Comparison of ENCODE assay signal across 23 cellular contexts in the genomic region with DNA sequence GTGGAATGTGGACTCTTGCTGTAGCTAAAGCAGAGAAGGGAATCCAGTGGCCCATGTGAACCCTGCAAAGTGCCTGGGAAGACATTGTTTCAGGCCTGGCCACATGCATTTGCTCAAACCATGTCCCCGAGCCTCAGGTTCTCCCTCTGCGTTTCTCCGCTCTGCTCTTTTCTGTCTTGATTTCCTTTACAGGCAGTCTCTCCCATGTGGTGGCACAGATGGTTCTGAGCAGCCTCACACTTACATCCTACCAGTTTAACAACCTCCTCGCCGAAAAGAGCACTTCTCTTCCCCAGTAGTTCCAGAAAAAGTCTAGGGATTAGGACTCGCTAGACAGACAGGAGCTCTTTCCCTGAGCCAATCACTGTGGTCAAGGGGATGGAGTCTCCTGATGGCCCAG.
"Had no signal": no experiment of that assay in that cellular context is flagged by ENCODE, and none has a peak within 500 bp of the region (broad histone marks: within the 10 kb centered on the region; RNA-seq: fewer than 3 reads in every experiment).

No MANE protein-coding gene starts in this region.

- H3K27ac Mint-ChIP-seq: activated CD4-positive, alpha-beta memory T cell treated with anti-CD3 and anti-CD28 coated beads, Interleukin-2, amount 10 ng/mL, durations not matched to agents 7 days and 5 days; activated CD8-positive, alpha-beta memory T cell treated with anti-CD3 and anti-CD28 coated beads, Interleukin-2, amount 10 ng/mL, durations not matched to agents 7 days and 5 days; activated naive CD4-positive, alpha-beta T cell treated with anti-CD3 and anti-CD28 coated beads, Interleukin-2, amount 10 ng/mL, durations not matched to agents 7 days and 5 days; activated naive CD8-positive, alpha-beta T cell; activated naive CD8-positive, alpha-beta T cell treated with anti-CD3 and anti-CD28 coated beads, Interleukin-2, amount 50 U/mL, for 24 hours had no signal

- H3K36me3 ChIP-seq: ascending aorta, SJCRH30 had no signal

- H3K4me1 ChIP-seq: SJCRH30 had no signal

- H3K36me3 Mint-ChIP-seq: activated CD8-positive, alpha-beta memory T cell treated with anti-CD3 and anti-CD28 coated beads, Interleukin-2, amount 10 ng/mL, durations not matched to agents 7 days and 5 days; activated naive CD4-positive, alpha-beta T cell treated with anti-CD3 and anti-CD28 coated beads, Interleukin-2, amount 10 ng/mL, durations not matched to agents 7 days and 5 days; activated naive CD8-positive, alpha-beta T cell had no signal

- H3K27me3 Mint-ChIP-seq: activated naive CD8-positive, alpha-beta T cell treated with anti-CD3 and anti-CD28 coated beads, Interleukin-2, amount 50 U/mL, for 24 hours had no signal

- H3K27ac ChIP-seq: ascending aorta, SJCRH30, SK-N-MC had no signal

- H3K9me3 Mint-ChIP-seq: activated CD4-positive, alpha-beta memory T cell treated with anti-CD3 and anti-CD28 coated beads, Interleukin-2, amount 10 ng/mL, durations not matched to agents 7 days and 5 days had no signal

- H3K4me3 Mint-ChIP-seq: activated CD4-positive, alpha-beta memory T cell treated with anti-CD3 and anti-CD28 coated beads, Interleukin-2, amount 10 ng/mL, durations not matched to agents 7 days and 5 days; activated CD8-positive, alpha-beta memory T cell treated with anti-CD3 and anti-CD28 coated beads, Interleukin-2, amount 10 ng/mL, durations not matched to agents 7 days and 5 days; activated naive CD4-positive, alpha-beta T cell treated with anti-CD3 and anti-CD28 coated beads, Interleukin-2, amount 10 ng/mL, durations not matched to agents 7 days and 5 days; activated naive CD8-positive, alpha-beta T cell; activated naive CD8-positive, alpha-beta T cell treated with anti-CD3 and anti-CD28 coated beads, Interleukin-2, amount 50 U/mL, for 24 hours had no signal

- H3K27me3 ChIP-seq: ascending aorta, SJCRH30 had no signal

- ATAC-seq: activated CD8-positive, alpha-beta memory T cell treated with anti-CD3 and anti-CD28 coated beads, Interleukin-2, amount 10 ng/mL, durations not matched to agents 7 days and 5 days; activated naive CD8-positive, alpha-beta T cell treated with anti-CD3 and anti-CD28 coated beads, Interleukin-2, amount 50 U/mL, for 24 hours; K562; Panc1 had no signal

- H3K4me3 ChIP-seq: ascending aorta, K562, SJCRH30, SK-N-MC had no signal

- H3K4me1 Mint-ChIP-seq: activated CD4-positive, alpha-beta memory T cell treated with anti-CD3 and anti-CD28 coated beads, Interleukin-2, amount 10 ng/mL, durations not matched to agents 7 days and 5 days; activated naive CD4-positive, alpha-beta T cell treated with anti-CD3 and anti-CD28 coated beads, Interleukin-2, amount 10 ng/mL, durations not matched to agents 7 days and 5 days had no signal

- H3K9me3 ChIP-seq: SJCRH30 had no signal

- DNase-seq: activated CD4-positive, alpha-beta memory T cell treated with anti-CD3 and anti-CD28 coated beads, Interleukin-2, amount 10 ng/mL, durations not matched to agents 7 days and 5 days; activated CD4-positive, alpha-beta T cell treated with anti-CD3 and anti-CD28 coated beads for 4 hours; activated CD8-positive, alpha-beta memory T cell treated with anti-CD3 and anti-CD28 coated beads for 24 hours; activated CD8-positive, alpha-beta memory T cell treated with anti-CD3 and anti-CD28 coated beads, Interleukin-2, amount 10 ng/mL, durations not matched to agents 7 days and 5 days; activated CD8-positive, alpha-beta memory T cell treated with anti-CD3 and anti-CD28 coated beads, Interleukin-2, amount 50 U/mL, for 48 hours; activated effector memory CD4-positive, alpha-beta T cell treated with Interleukin-2 at 50 U/mL for 16 hours; activated naive CD4-positive, alpha-beta T cell treated with anti-CD3 and anti-CD28 coated beads, Interleukin-2, amount 10 ng/mL, durations not matched to agents 7 days and 5 days; activated naive CD8-positive, alpha-beta T cell treated with anti-CD3 and anti-CD28 coated beads, Interleukin-2, amount 50 U/mL, for 24 hours; activated T-cell treated with anti-CD3 and anti-CD28 coated beads, Interleukin-2, amount 50 U/mL, for 48 hours; caudate nucleus; NCI-H1105; NCI-H1417 treated with DMSO at 0.1 percent for 48 hours; NCI-H187 treated with DMSO at 0.1 percent for 48 hours; NCI-H2081 treated with DMSO at 0.1 percent for 48 hours; NCI-H345; NCI-H524 treated with DMSO at 0.1 percent for 48 hours; SHP77; SJCRH30 had no signal
